Comparison of ENCODE assay signal across 18 cellular contexts in genomic region chr5:133821311-133821741, GRCh38.
DNase-seq lines count a peak whose midpoint lies in the region; ATAC-seq, FAIRE-seq and TF ChIP-seq lines count a peak whose summit lies in the region.
"Had no signal": no experiment of that assay in that cellular context is flagged by ENCODE, and none has a peak within 500 bp of the region (broad histone marks: within the 10 kb centered on the region; RNA-seq: fewer than 3 reads in every experiment).

No MANE protein-coding gene starts in this region.

- no peak for TF ChIP-seq EP300 in GM12878 (IDR thresholded peaks at IDR 0.05; ENCODE audit: borderline replicate concordance in 1 of 2, control insufficient read depth in 1 of 2, low read depth in 2 of 2, low read length in 2 of 2)

- H3K4me2 ChIP-seq in GM12878 (ENCODE audit: control insufficient read depth, insufficient read depth): peak overlapping the region; percentile 57; the same call in 1 of the 2 replicates

- peak overlapping the region; percentile 7 to 11 for H3K27ac Mint-ChIP-seq in stimulated activated naive CD8-positive, alpha-beta T cell treated with anti-CD3 and anti-CD28 coated beads, Interleukin-15, amount 100 ng/mL, for 72 hours
- H3K27ac Mint-ChIP-seq in T-helper 17 cell: no peak overlapping the region
- H3K27ac Mint-ChIP-seq: activated CD4-positive, alpha-beta memory T cell treated with anti-CD3 and anti-CD28 coated beads, Interleukin-2, amount 10 ng/mL, durations not matched to agents 7 days and 5 days; activated T-helper 1 cell treated with anti-CD3 and anti-CD28 coated beads, Interleukin-12 subunit alpha, Interleukin-12 subunit beta, Interleukin-2, Interleukin-4 antibody, amounts not matched to agents 30 ng/mL and 10 ng/mL and 1 ng/mL, durations not matched to agents 14 hours and 24 hours and 36 hours; naive thymus-derived CD4-positive, alpha-beta T cell had no signal

- in situ Hi-C loops in GM12878 (cut with MboI): no loop called here

- H3K9me3 ChIP-seq in GM12878 (replicated peaks; ENCODE audit: control insufficient read depth, insufficient read depth, low read length): no peaks in the 10 kb centered on the region
- H3K9me3 ChIP-seq in BE2C: no peaks in the 10 kb centered on the region
- no peaks in the 10 kb centered on the region for H3K9me3 ChIP-seq in T-helper 17 cell (ENCODE audit: control insufficient read depth, low read length, poor library complexity, severe bottlenecking)
- H3K9me3 ChIP-seq: HAP-1, testis had no signal

- SMC1A ChIA-PET in GM12878 (lab: Charles Lee; ENCODE audit: uncharacterized antibody, unreplicated experiment): interaction anchor here (0.8 to 5.4 kb wide), 20 partner anchors 9 to 269 kb away, joined by 3 to 38 read pairs (median 4); no protein-coding TSS in a partner anchor

- CTCF ChIA-PET in GM12878 (lab: Yijun Ruan, JAX): interaction anchor here (0.6 to 6.5 kb wide), 10 partner anchors 9 to 499 kb away, joined by 3 to 77 read pairs (median 5); no protein-coding TSS in a partner anchor

- no peak for TF ChIP-seq POLR2A in GM12878 (IDR thresholded peaks at IDR 0.05; ENCODE audit: low read depth, low read length)

- H3K4me1 ChIP-seq in GM12878 (ENCODE audit: control insufficient read depth, insufficient read depth, low read length) (peaks cover 28% of the 10 kb centered on the region), BE2C (peaks cover 12% of the 10 kb centered on the region)
- H3K4me1 ChIP-seq: HAP-1 had no signal

- H3K27me3 ChIP-seq in GM12878 (replicated peaks in 1 of 2; ENCODE audit: control insufficient read depth in 2 of 2, insufficient read depth in 2 of 2, low read length in 1 of 2): no peaks in the 10 kb centered on the region
- H3K27me3 ChIP-seq in BE2C: no peaks in the 10 kb centered on the region
- H3K27me3 ChIP-seq: testis had no signal

- no peaks in the 10 kb centered on the region for H3K79me2 ChIP-seq in GM12878 (ENCODE audit: control insufficient read depth, insufficient read depth, low read length)

- no peaks in the 10 kb centered on the region for H3K9me3 Mint-ChIP-seq in stimulated activated naive CD8-positive, alpha-beta T cell treated with anti-CD3 and anti-CD28 coated beads, Interleukin-15, amount 100 ng/mL, for 72 hours
- H3K9me3 Mint-ChIP-seq: activated CD4-positive, alpha-beta memory T cell treated with anti-CD3 and anti-CD28 coated beads, Interleukin-2, amount 10 ng/mL, durations not matched to agents 7 days and 5 days; activated T-helper 1 cell treated with anti-CD3 and anti-CD28 coated beads, Interleukin-12 subunit alpha, Interleukin-12 subunit beta, Interleukin-2, Interleukin-4 antibody, amounts not matched to agents 30 ng/mL and 10 ng/mL and 1 ng/mL, durations not matched to agents 14 hours and 24 hours and 36 hours; naive thymus-derived CD4-positive, alpha-beta T cell had no signal

- no peak overlapping the region for H3K4me3 ChIP-seq in GM12878
- no peak overlapping the region for H3K4me3 ChIP-seq in BE2C (ENCODE audit: low read depth, low read length)
- H3K4me3 ChIP-seq: HAP-1, testis had no signal

- 39% methylated on average over 2 of the region's 2 CpGs for WGBS in GM12878 (ENCODE audit: insufficient coverage, insufficient replicate concordance, low lambda C conversion rate, missing lambda C conversion rate)

- intact Hi-C loops in GM12878 (cut with micrococcal nuclease; ENCODE audit: unreplicated experiment): no loop called here

- peak overlapping the region; percentile 78 for H2AFZ ChIP-seq in GM12878 (ENCODE audit: control insufficient read depth, low read depth, low read length)

- FAIRE-seq in GM12878 (lab: Jason Lieb, UNC): no peak
- FAIRE-seq: endometrium had no signal

- H3K36me3 ChIP-seq in GM12878 (ENCODE audit: control insufficient read depth in 2 of 2, insufficient read depth in 2 of 2, low read length in 1 of 2) (no peaks in the 10 kb centered on the region), BE2C (no peaks in the 10 kb centered on the region)
- H3K36me3 ChIP-seq: HAP-1 had no signal

- no peak for TF ChIP-seq RAD21 in GM12878 (IDR thresholded peaks at IDR 0.05; ENCODE audit: insufficient read depth, low read depth, low read length)

- H3K27ac ChIP-seq in GM12878 (ENCODE audit: control insufficient read depth, insufficient read depth): 0 out of 2 replicates have a peak overlapping the region, but pooled peaks have one; percentile 6
- H3K27ac ChIP-seq: testis had no signal

- POLR2A ChIA-PET in GM12878 (lab: Charles Lee): interaction anchor here (0.6 to 1.7 kb wide), 4 partner anchors 10 to 716 kb away, joined by 3 to 6 read pairs (median 4); no protein-coding TSS in a partner anchor

- peaks cover 3% of the 10 kb centered on the region for H3K36me3 Mint-ChIP-seq in T-helper 17 cell (ENCODE audit: low read depth)
- H3K36me3 Mint-ChIP-seq: naive thymus-derived CD4-positive, alpha-beta T cell had no signal

- H3K4me1 Mint-ChIP-seq in stimulated activated naive CD8-positive, alpha-beta T cell treated with anti-CD3 and anti-CD28 coated beads, Interleukin-15, amount 100 ng/mL, for 72 hours: peaks cover 72% of the 10 kb centered on the region
- H3K4me1 Mint-ChIP-seq in T-helper 17 cell: peaks cover 22% of the 10 kb centered on the region

- H3K4me3 Mint-ChIP-seq in stimulated activated naive CD8-positive, alpha-beta T cell treated with anti-CD3 and anti-CD28 coated beads, Interleukin-15, amount 100 ng/mL, for 72 hours: peak overlapping the region in 1 of 2 donors; percentile 46
- H3K4me3 Mint-ChIP-seq in T-helper 17 cell: no peak overlapping the region
- H3K4me3 Mint-ChIP-seq: activated CD4-positive, alpha-beta memory T cell treated with anti-CD3 and anti-CD28 coated beads, Interleukin-2, amount 10 ng/mL, durations not matched to agents 7 days and 5 days; activated T-helper 1 cell treated with anti-CD3 and anti-CD28 coated beads, Interleukin-12 subunit alpha, Interleukin-12 subunit beta, Interleukin-2, Interleukin-4 antibody, amounts not matched to agents 30 ng/mL and 10 ng/mL and 1 ng/mL, durations not matched to agents 14 hours and 24 hours and 36 hours; naive thymus-derived CD4-positive, alpha-beta T cell had no signal

- no TSS peak for BruUV-seq in GM12878 (replicated peaks; lab: Mats Ljungman, UMichigan)

- no peaks in the 10 kb centered on the region for H4K20me1 ChIP-seq in GM12878 (ENCODE audit: control insufficient read depth, insufficient read depth)

- RAD21 ChIA-PET in GM12878 (lab: Charles Lee; ENCODE audit: unreplicated experiment): interaction anchor here (1.1 to 6.5 kb wide), 5 partner anchors 27 to 117 kb away, joined by 4 to 49 read pairs (median 9); no protein-coding TSS in a partner anchor

- H3K27me3 Mint-ChIP-seq in stimulated activated naive CD8-positive, alpha-beta T cell treated with anti-CD3 and anti-CD28 coated beads, Interleukin-15, amount 100 ng/mL, for 72 hours: no peaks in the 10 kb centered on the region
- peaks cover 71% of the 10 kb centered on the region for H3K27me3 Mint-ChIP-seq in T-helper 17 cell

- no peak for ATAC-seq in stimulated activated naive CD8-positive, alpha-beta T cell treated with anti-CD3 and anti-CD28 coated beads, Interleukin-15, amount 100 ng/mL, for 72 hours
- no peak for ATAC-seq in stimulated activated naive CD8-positive, alpha-beta T cell treated with anti-CD3 and anti-CD28 coated beads, Interleukin-15, Interleukin-2, amounts not matched to agents 100 U/mL and 50 U/mL, for 24 hours
- no peak for ATAC-seq in GM12878
- no peak for ATAC-seq in GM19351 (IDR thresholded peaks at IDR 0.05; ENCODE audit: unreplicated experiment)
- no peak for ATAC-seq in T-helper 17 cell
- ATAC-seq: naive thymus-derived CD4-positive, alpha-beta T cell had no signal

- H3K9ac ChIP-seq in GM12878 (ENCODE audit: control insufficient read depth, insufficient read depth, low read length): no peak overlapping the region

- TF ChIP-seq CTCF in GM12878 (IDR thresholded peaks at IDR 0.05 in 2 of 3, conservative IDR thresholded peaks at IDR 0.05 in 1 of 3; ENCODE audit: control insufficient read depth in 2 of 3, extremely low read depth in 1 of 3, insufficient read depth in 1 of 3, low read depth in 3 of 3, low read length in 3 of 3) (no peak), BE2C (IDR thresholded peaks at IDR 0.05; ENCODE audit: low read depth, low read length) (no peak)

- no peak for DNase-seq in stimulated activated naive CD8-positive, alpha-beta T cell treated with anti-CD3 and anti-CD28 coated beads, Interleukin-15, amount 100 ng/mL, for 72 hours
- no peak for DNase-seq in stimulated activated naive CD8-positive, alpha-beta T cell treated with anti-CD3 and anti-CD28 coated beads, Interleukin-15, Interleukin-2, amounts not matched to agents 100 U/mL and 50 U/mL, for 24 hours
- no peak for DNase-seq in GM12878 (ENCODE audit: low read depth, low spot score)
- DNase-seq in medulla oblongata (ENCODE audit: extremely low spot score): peak; percentile 8
- DNase-seq in BE2C: no peak
- no peak for DNase-seq in T-helper 17 cell
- no peak for DNase-seq in NCI-H524 (lab: John Stamatoyannopoulos, UW)
- DNase-seq: activated CD4-positive, alpha-beta memory T cell treated with anti-CD3 and anti-CD28 coated beads, Interleukin-2, amount 10 ng/mL, durations not matched to agents 7 days and 5 days; Calu3; cerebellar nuclear complex; foreskin melanocyte; naive thymus-derived CD4-positive, alpha-beta T cell; NCI-H2171; testis had no signal

TF ChIP-seq in GM12878, 131 proteins besides CTCF, POLR2A, EP300 and RAD21 (continues in another document):
- TF ChIP-seq RB1 (IDR thresholded peaks at IDR 0.05; ENCODE audit: borderline replicate concordance) (0 out of 2 replicates have a peak, but pooled peaks have one; percentile 11), USF1 (IDR thresholded peaks at IDR 0.05; ENCODE audit: borderline replicate concordance, extremely low read length, insufficient read depth, low read depth, low read length) (no peak), SPI1 (IDR thresholded peaks at IDR 0.05; ENCODE audit: borderline replicate concordance, insufficient read depth, low read depth, low read length) (no peak), IKZF1 (conservative IDR thresholded peaks at IDR 0.05) (peak; percentile 67), EZH2 (IDR thresholded peaks at IDR 0.05; ENCODE audit: borderline replicate concordance, control insufficient read depth, low read depth, low read length) (no peak), GATAD2B (conservative IDR thresholded peaks at IDR 0.05; ENCODE audit: low read depth) (no peak), MTA3 (IDR thresholded peaks at IDR 0.05; ENCODE audit: borderline replicate concordance, low read length) (no peak), MEF2B (IDR thresholded peaks at IDR 0.05; ENCODE audit: partially characterized antibody, poor library complexity, severe bottlenecking) (no peak)
